In genomic region chr5:134140530-134141201, GRCh38 we compare ENCODE assay signal across 1 cellular context.
TF ChIP-seq lines count a peak whose summit lies in the region.

No MANE protein-coding gene starts in this region.

TF ChIP-seq in GM23338, 12 proteins besides CTCF, POLR2A, EP300 and RAD21 (continued from another document):
- no peak for TF ChIP-seq REST (IDR thresholded peaks at IDR 0.05; ENCODE audit: unreplicated experiment)
- no peak for TF ChIP-seq EZH2 (IDR thresholded peaks at IDR 0.05; ENCODE audit: low read depth, unreplicated experiment)
- TF ChIP-seq NANOG (IDR thresholded peaks at IDR 0.05; ENCODE audit: borderline replicate concordance) = no peak
- TF ChIP-seq STAT1 (IDR thresholded peaks at IDR 0.05; ENCODE audit: unreplicated experiment) = no peak
